1 cellular context compared by ENCODE assay signal in genomic region chr10:98173258-98173657, GRCh38.
TF ChIP-seq lines count a peak whose summit lies in the region.

No MANE protein-coding gene starts in this region.

TF ChIP-seq in GM23338, 12 proteins besides CTCF, POLR2A, EP300 and RAD21 (continued from another document):
- no peak for TF ChIP-seq REST (IDR thresholded peaks at IDR 0.05; ENCODE audit: unreplicated experiment)
- TF ChIP-seq NANOG (IDR thresholded peaks at IDR 0.05; ENCODE audit: borderline replicate concordance): no peak
- no peak for TF ChIP-seq ZNF331 (CRISPR knock-in tag; IDR thresholded peaks at IDR 0.05; ENCODE audit: low read depth)
- TF ChIP-seq ZNF462 (CRISPR knock-in tag; IDR thresholded peaks at IDR 0.05): no peak
- TF ChIP-seq ETS1 (IDR thresholded peaks at IDR 0.05): no peak
